Comparison of ENCODE assay signal across 1 cellular context in the genomic region with DNA sequence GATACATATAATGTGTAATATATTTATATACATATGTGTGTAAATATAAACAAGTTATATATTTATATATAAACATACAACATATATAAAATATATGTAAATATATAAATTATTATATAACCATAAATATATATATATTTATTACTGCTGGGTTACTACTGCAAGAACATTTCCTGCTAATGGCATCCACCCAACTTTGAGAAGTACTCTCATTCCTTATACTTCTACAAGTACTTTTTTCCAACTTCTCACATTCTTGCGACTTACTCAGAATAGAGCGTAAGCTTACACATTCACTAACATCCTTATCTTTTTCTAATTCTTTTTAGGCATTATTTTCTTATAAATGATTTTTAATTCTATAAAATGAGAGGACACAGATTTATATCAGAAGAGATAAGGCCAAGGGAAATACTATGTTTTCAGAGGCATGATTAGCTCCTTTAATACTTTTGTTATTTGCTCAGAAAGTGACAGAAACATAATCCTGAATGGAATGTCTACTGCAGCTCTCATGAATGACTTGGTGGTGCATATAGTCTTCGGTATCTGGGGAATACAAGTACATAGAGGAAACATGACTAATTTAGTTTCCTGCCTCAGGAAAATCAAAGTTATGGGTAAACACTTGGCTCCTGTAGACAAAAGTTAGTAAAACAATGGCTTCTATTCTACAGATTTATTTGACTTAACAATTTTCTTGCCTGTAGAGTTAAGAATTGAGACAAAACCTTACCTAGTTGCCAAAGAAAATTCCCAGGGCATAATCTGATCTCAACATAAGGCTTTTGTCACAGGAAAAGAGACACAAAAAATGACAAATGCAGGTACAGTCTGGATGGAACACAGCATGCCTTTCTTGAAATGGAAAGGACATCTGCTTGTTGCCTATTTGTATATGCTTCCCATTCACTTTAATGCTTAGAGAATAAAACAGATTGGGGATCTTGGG.
TF ChIP-seq lines count a peak whose summit lies in the region.

No MANE protein-coding gene starts in this region.

TF ChIP-seq in IMR-90, 13 proteins besides CTCF, POLR2A, EP300 and RAD21:
- TF ChIP-seq MXI1 (IDR thresholded peaks at IDR 0.05; ENCODE audit: borderline replicate concordance, low read depth, low read length) (no peak), BHLHE40 (IDR thresholded peaks at IDR 0.05; ENCODE audit: low read depth, low read length) (no peak), RCOR1 (IDR thresholded peaks at IDR 0.05; ENCODE audit: insufficient replicate concordance, low read length) (no peak), MAZ (IDR thresholded peaks at IDR 0.05; ENCODE audit: borderline replicate concordance, low read depth, low read length) (no peak), SMC3 (IDR thresholded peaks at IDR 0.05; ENCODE audit: low read depth, low read length) (no peak), CHD1 (IDR thresholded peaks at IDR 0.05; ENCODE audit: low read depth, low read length) (no peak), NFE2L2 (IDR thresholded peaks at IDR 0.05; ENCODE audit: low read depth, low read length) (no peak), FOS (IDR thresholded peaks at IDR 0.05; ENCODE audit: low read depth, low read length) (no peak), CEBPB (IDR thresholded peaks at IDR 0.05; ENCODE audit: low read depth, low read length) (no peak), RFX5 (IDR thresholded peaks at IDR 0.05; ENCODE audit: low read depth, low read length) (no peak), MAFK (IDR thresholded peaks at IDR 0.05; ENCODE audit: low read depth, low read length) (no peak)
- TF ChIP-seq, protein P1, sequence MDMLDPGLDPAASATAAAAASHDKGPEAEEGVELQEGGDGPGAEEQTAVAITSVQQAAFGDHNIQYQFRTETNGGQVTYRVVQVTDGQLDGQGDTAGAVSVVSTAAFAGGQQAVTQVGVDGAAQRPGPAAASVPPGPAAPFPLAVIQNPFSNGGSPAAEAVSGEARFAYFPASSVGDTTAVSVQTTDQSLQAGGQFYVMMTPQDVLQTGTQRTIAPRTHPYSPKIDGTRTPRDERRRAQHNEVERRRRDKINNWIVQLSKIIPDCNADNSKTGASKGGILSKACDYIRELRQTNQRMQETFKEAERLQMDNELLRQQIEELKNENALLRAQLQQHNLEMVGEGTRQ (IDR thresholded peaks at IDR 0.05; ENCODE audit: low read depth, low read length), result no peak
- TF ChIP-seq, protein P2, sequence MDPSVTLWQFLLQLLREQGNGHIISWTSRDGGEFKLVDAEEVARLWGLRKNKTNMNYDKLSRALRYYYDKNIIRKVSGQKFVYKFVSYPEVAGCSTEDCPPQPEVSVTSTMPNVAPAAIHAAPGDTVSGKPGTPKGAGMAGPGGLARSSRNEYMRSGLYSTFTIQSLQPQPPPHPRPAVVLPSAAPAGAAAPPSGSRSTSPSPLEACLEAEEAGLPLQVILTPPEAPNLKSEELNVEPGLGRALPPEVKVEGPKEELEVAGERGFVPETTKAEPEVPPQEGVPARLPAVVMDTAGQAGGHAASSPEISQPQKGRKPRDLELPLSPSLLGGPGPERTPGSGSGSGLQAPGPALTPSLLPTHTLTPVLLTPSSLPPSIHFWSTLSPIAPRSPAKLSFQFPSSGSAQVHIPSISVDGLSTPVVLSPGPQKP (IDR thresholded peaks at IDR 0.05; ENCODE audit: borderline replicate concordance, low read depth, low read length), result no peak
